8 cellular contexts compared by ENCODE assay signal in the genomic region with DNA sequence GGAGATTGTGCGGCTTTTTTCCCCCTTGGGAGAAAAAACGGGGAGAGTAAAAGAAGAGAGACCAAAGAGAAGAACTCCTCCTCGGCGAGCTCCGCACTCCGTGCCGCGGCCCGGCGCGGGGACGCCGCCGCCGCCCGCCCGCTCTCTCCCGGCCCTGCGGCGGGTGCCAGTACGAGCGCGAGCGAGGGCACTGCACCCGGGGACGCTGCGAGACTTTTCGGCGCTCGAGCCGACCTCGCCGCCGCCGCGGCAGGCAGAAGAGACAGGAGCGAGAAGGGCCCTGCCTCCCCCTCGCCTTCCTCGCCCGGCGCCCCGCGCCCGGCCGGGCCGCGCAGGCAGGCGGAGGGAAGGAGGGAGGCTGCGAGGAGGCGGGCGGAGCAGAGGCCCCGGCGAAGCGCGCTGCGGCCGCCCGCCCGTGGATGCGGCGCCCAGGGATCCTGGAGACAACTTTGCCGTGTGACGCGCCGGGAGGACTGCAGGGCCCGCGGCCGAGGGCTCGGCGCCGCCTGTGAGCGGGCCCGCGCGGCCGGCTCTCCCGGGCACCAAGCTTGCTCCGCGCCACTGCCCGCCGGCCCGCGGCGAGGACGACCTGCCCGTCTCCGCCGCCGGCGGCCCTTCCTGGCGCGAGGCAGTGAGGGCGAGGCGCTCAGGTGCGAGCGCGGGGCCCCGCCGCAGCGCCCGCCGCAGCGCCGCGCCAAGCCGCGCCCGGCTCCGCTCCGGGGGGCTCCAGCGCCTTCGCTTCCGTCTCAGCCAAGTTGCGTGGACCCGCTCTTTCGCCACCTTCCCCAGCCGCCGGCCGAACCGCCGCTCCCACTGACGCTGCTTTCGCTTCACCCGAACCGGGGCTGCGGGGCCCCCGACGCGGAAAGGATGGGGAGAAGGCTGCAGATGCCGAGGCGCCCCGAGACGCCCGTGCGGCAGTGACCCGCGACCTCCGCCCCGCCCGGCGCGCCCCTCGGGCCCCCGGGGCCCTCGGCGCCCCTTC. TPM values are rescaled to one million over a fixed set of nuclear protein-coding genes. Genes with fewer than 3 reads are reported as not detected.
DNase-seq lines count a peak whose midpoint lies in the region; ATAC-seq and TF ChIP-seq lines count a peak whose summit lies in the region.

No MANE protein-coding gene starts in this region.

- H3K9me3 ChIP-seq in PC-9 (ENCODE audit: insufficient read depth, low read depth), result no peaks in the 10 kb centered on the region
- H3K9me3 ChIP-seq in ectodermal cell (ENCODE audit: control insufficient read depth, low read length), result no peaks in the 10 kb centered on the region
- no peaks in the 10 kb centered on the region for H3K9me3 ChIP-seq in muscle layer of duodenum (ENCODE audit: control insufficient read depth in 1 of 2, low read length in 2 of 2)

- 1% methylated on average over 146 of the region's 146 CpGs for WGBS in ectodermal cell, 2 experiments

- H3K27me3 ChIP-seq in PC-9 (ENCODE audit: insufficient read depth, low read depth) (no peaks in the 10 kb centered on the region), ectodermal cell (ENCODE audit: control insufficient read depth, insufficient read depth, low read length, poor library complexity, severe bottlenecking) (peaks cover 96% of the 10 kb centered on the region), muscle layer of duodenum (ENCODE audit: low read depth, low read length) (peaks cover 39% of the 10 kb centered on the region)

- peak overlapping the region; percentile 44 for H3K27ac ChIP-seq in PC-9
- H3K27ac ChIP-seq in ectodermal cell (ENCODE audit: insufficient read depth, low read depth, low read length, poor library complexity, severe bottlenecking), result no peak overlapping the region
- no peak overlapping the region for H3K27ac ChIP-seq in muscle layer of duodenum (ENCODE audit: low read length)

- peak overlapping the region; percentile 70 for H3K4me2 ChIP-seq in PC-9

- DNase-seq in NCI-H2196 (lab: John Stamatoyannopoulos, UW; ENCODE audit: unreplicated experiment) (peak; percentile 46), NCI-H2196 treated with DMSO at 0.1 percent for 48 hours (lab: John Stamatoyannopoulos, UW; ENCODE audit: unreplicated experiment) (no peak), PC-9 (peak in 1 of 2 experiments; percentile 41), posterior vena cava (ENCODE audit: low spot score) (no peak), amniotic stem cell (lab: John Stamatoyannopoulos, UW) (no peak)

- H2AFZ ChIP-seq in PC-9, result peak overlapping the region; percentile 73

- H3K36me3 ChIP-seq in PC-9 (ENCODE audit: low read depth) (peaks cover 15% of the 10 kb centered on the region; the same call in 1 of the 2 replicates), ectodermal cell (ENCODE audit: control insufficient read depth, insufficient read depth, low read length) (no peaks in the 10 kb centered on the region), muscle layer of duodenum (ENCODE audit: control insufficient read depth in 1 of 2, insufficient read depth in 2 of 2, low read length in 2 of 2) (no peaks in the 10 kb centered on the region)

- intact Hi-C loops in PC-9 (cut with micrococcal nuclease; ENCODE audit: unreplicated experiment), result loop anchor here (5.0 kb wide), 1 partner anchor 732 kb away; no protein-coding TSS in a partner anchor
- intact Hi-C loops in posterior vena cava (cut with DNase I), result loop anchor here (5.0 to 10.0 kb wide), 5 partner anchors 200 to 730 kb away; no protein-coding TSS in a partner anchor

- no peaks in the 10 kb centered on the region for H3K9me2 ChIP-seq in PC-9 (ENCODE audit: insufficient read depth)

- H3K79me2 ChIP-seq in PC-9 (ENCODE audit: low read depth), result peaks cover 40% of the 10 kb centered on the region

- no peak for TF ChIP-seq CTCF in PC-9 (conservative IDR thresholded peaks at IDR 0.05)

- H3F3A ChIP-seq in PC-9 (ENCODE audit: insufficient read depth, low read depth), result peaks cover 26% of the 10 kb centered on the region

- H3K4me1 ChIP-seq in PC-9 (replicated peaks; ENCODE audit: insufficient read depth) (peaks cover 27% of the 10 kb centered on the region), ectodermal cell (ENCODE audit: control insufficient read depth, insufficient read depth, low read length) (peaks cover 29% of the 10 kb centered on the region), muscle layer of duodenum (ENCODE audit: control insufficient read depth in 1 of 2, insufficient read depth in 2 of 2, low read length in 2 of 2) (peaks cover 0 to 41% of the 10 kb centered on the region in 2 donors)

- H3K4me3 ChIP-seq in PC-9, result peak overlapping the region; percentile 77
- H3K4me3 ChIP-seq in ectodermal cell (ENCODE audit: insufficient read depth, low read depth, low read length), result peak overlapping the region; percentile 18
- H3K4me3 ChIP-seq in muscle layer of duodenum (ENCODE audit: low read depth in 1 of 2, low read length in 2 of 2), result peak overlapping the region; percentile 11 to 64

- POLR2A ChIA-PET in PC-9 (lab: Charles Lee; ENCODE audit: unreplicated experiment), result interaction anchor here (0.7 kb wide), 1 partner anchor 54 kb away, joined by 16 read pairs; no protein-coding TSS in a partner anchor

- ATAC-seq in GM18861 (IDR thresholded peaks at IDR 0.05; ENCODE audit: unreplicated experiment), result no peak

- H4K20me1 ChIP-seq in PC-9 (ENCODE audit: insufficient read depth), result peaks cover 26% of the 10 kb centered on the region

- CTCF ChIA-PET in PC-9 (lab: Charles Lee), result interaction anchor here (0.6 to 1.0 kb wide), 5 partner anchors 32 to 335 kb away, joined by 3 to 9 read pairs (median 5); no protein-coding TSS in a partner anchor

- no TSS peak for BruUV-seq in PC-9 (replicated peaks; lab: Mats Ljungman, UMichigan)

RNA-seq across cellular contexts. Expression of a gene that starts 0.7 kb away (rescaled TPM):
- total RNA-seq in PC-9 (2021) (50.0 and 57.5 TPM in 2 replicates), posterior vena cava (1 to 10 TPM; 5.8 to 9.9 TPM)
- polyA plus RNA-seq in ectodermal cell (2013, experiment 1 of 4), result not detected
- polyA plus RNA-seq in ectodermal cell (2013, experiment 2 of 4), result 0.09 TPM
- 0.16 TPM for polyA plus RNA-seq in ectodermal cell (2013, experiment 3 of 4)
- polyA plus RNA-seq in ectodermal cell (2013, experiment 4 of 4), result 0.16 TPM

Comparison
In these comparisons a context has a peak if more than half of its experiments do, and no peak if none do; other contexts are left out.
1. H3K4me3 ChIP-seq: peak in every context shown above with its lines; median percentile 77 in PC-9; 38 in muscle layer of duodenum; 18 in ectodermal cell.